In genomic region chr20:36802326-36803223, GRCh38 we compare ENCODE assay signal across 13 cellular contexts. TPM values are rescaled to one million over a fixed set of nuclear protein-coding genes. Genes with fewer than 3 reads are reported as not detected.
DNase-seq lines count a peak whose midpoint lies in the region; ATAC-seq and TF ChIP-seq lines count a peak whose summit lies in the region.
"Had no signal": no experiment of that assay in that cellular context is flagged by ENCODE, and none has a peak within 500 bp of the region (broad histone marks: within the 10 kb centered on the region; RNA-seq: fewer than 3 reads in every experiment).

No MANE protein-coding gene starts in this region.

- BruUV-seq in A673 (replicated peaks; lab: Mats Ljungman, UMichigan), result no TSS peak
- no TSS peak for BruUV-seq in HCT116 (replicated peaks; lab: Mats Ljungman, UMichigan)

- 93% methylated on average over 5 of the region's 14 CpGs; no CpG with 5 or more reads in 1 of the 2 donors for WGBS in gastroesophageal sphincter (ENCODE audit: low coverage in 1 of 2), 2 donors

- H3K4me1 ChIP-seq in A673 (ENCODE audit: insufficient read depth, low read length, poor library complexity, severe bottlenecking) (no peaks in the 10 kb centered on the region), HCT116 (ENCODE audit: control insufficient read depth in 1 of 2, insufficient read depth in 2 of 2, low read length in 2 of 2) (no peaks in the 10 kb centered on the region), ascending aorta (no peaks in the 10 kb centered on the region), gastroesophageal sphincter (no peaks in the 10 kb centered on the region)
- H3K4me1 ChIP-seq: right atrium auricular region had no signal

- DNase-seq in A673 (ENCODE audit: low spot score) (peak; percentile 59), HCT116 (ENCODE audit: low read depth, low spot score) (no peak), ascending aorta (ENCODE audit: low spot score in 2 of 2) (no peak), fibroblast of the conjunctiva (ENCODE audit: low read depth) (peak; percentile 26), middle frontal gyrus (ENCODE audit: extremely low spot score, low spot score) (no peak), LoVo (ENCODE audit: low spot score) (no peak)
- DNase-seq: activated naive CD8-positive, alpha-beta T cell treated with anti-CD3 and anti-CD28 coated beads, Interleukin-2, amount 50 U/mL, for 24 hours; H9 had no signal

- TF ChIP-seq POLR2A in HCT116 (IDR thresholded peaks at IDR 0.05; ENCODE audit: borderline replicate concordance, extremely low read depth, insufficient read depth, insufficient read length), result no peak
- no peak for TF ChIP-seq POLR2A in gastroesophageal sphincter (IDR thresholded peaks at IDR 0.05)

- H3K4me2 ChIP-seq in HCT116 (ENCODE audit: low read length), result no peak overlapping the region
- H3K4me2 ChIP-seq: BLaER1 treated with 17β-estradiol and CSF1 and Interleukin-3, amounts not matched to agents 10 nM and 100 nM had no signal

- CTCF ChIA-PET in A673 (lab: Charles Lee), result interaction anchor here (0.6 to 0.7 kb wide), 2 partner anchors 39 to 61 kb away, joined by 3 read pairs; a partner anchor contains a TSS
- CTCF ChIA-PET in HCT116 (lab: Charles Lee), result interaction anchor here (1.5 kb wide), 1 partner anchor 29 kb away, joined by 4 read pairs; the partner anchor contains the start of gene DSN1

- H3K9me3 ChIP-seq in A673 (ENCODE audit: low read depth, low read length, poor library complexity, severe bottlenecking) (no peaks in the 10 kb centered on the region), HCT116 (ENCODE audit: control insufficient read depth in 1 of 2, insufficient read depth in 1 of 2, low read depth in 1 of 2, low read length in 2 of 2) (no peaks in the 10 kb centered on the region), ascending aorta (no peaks in the 10 kb centered on the region), gastroesophageal sphincter (no peaks in the 10 kb centered on the region)
- H3K9me3 ChIP-seq: BLaER1 treated with 17β-estradiol and CSF1 and Interleukin-3, amounts not matched to agents 10 nM and 100 nM; right atrium auricular region had no signal

- TF ChIP-seq CTCF in A673 (conservative IDR thresholded peaks at IDR 0.05; ENCODE audit: low read depth, low read length), result no peak
- no peak for TF ChIP-seq CTCF in HCT116 (IDR thresholded peaks at IDR 0.05 in 2 of 3, conservative IDR thresholded peaks at IDR 0.05 in 1 of 3; ENCODE audit: borderline replicate concordance in 1 of 3, insufficient read depth in 1 of 3, low read depth in 2 of 3, low read length in 2 of 3)
- TF ChIP-seq CTCF in ascending aorta (IDR thresholded peaks at IDR 0.05), result peak in 1 of 3 experiments; percentile 58
- TF ChIP-seq CTCF in gastroesophageal sphincter (IDR thresholded peaks at IDR 0.05), result peak in 1 of 4 experiments; percentile 32

- H3K9ac ChIP-seq in HCT116 (ENCODE audit: low read length), result no peak overlapping the region
- H3K9ac ChIP-seq: BLaER1 treated with 17β-estradiol and CSF1 and Interleukin-3, amounts not matched to agents 10 nM and 100 nM had no signal

- H3K4me3 ChIP-seq in A673 (ENCODE audit: low read depth, low read length, poor library complexity, severe bottlenecking) (no peak overlapping the region), HCT116 (replicated peaks in 1 of 2; ENCODE audit: low read depth in 1 of 2, low read length in 2 of 2) (no peak overlapping the region), ascending aorta (no peak overlapping the region), gastroesophageal sphincter (no peak overlapping the region)
- H3K4me3 ChIP-seq: BLaER1 treated with 17β-estradiol and CSF1 and Interleukin-3, amounts not matched to agents 10 nM and 100 nM; right atrium auricular region had no signal

- H4K20me1 ChIP-seq in HCT116 (ENCODE audit: insufficient read depth), result no peaks in the 10 kb centered on the region

- intact Hi-C loops in A673 (cut with micrococcal nuclease; ENCODE audit: unreplicated experiment) (no loop called here), HCT116 (cut with micrococcal nuclease) (no loop called here), ascending aorta (cut with DNase I) (loop anchor here (5.0 kb wide), 1 partner anchor 60 kb away; a partner anchor contains a TSS)

- H3K9me2 ChIP-seq in HCT116 (ENCODE audit: insufficient read depth), result no peaks in the 10 kb centered on the region

- no peak overlapping the region for H2AFZ ChIP-seq in HCT116 (ENCODE audit: low read depth, low read length, poor library complexity, severe bottlenecking)

- no peak overlapping the region for H3K27ac ChIP-seq in A673 (ENCODE audit: low read depth, low read length, poor library complexity, severe bottlenecking)
- no peak overlapping the region for H3K27ac ChIP-seq in HCT116 (ENCODE audit: low read depth, low read length)
- H3K27ac ChIP-seq in ascending aorta, result peak overlapping the region; percentile 58 to 75
- H3K27ac ChIP-seq in gastroesophageal sphincter, result peak overlapping the region in 1 of 4 donors; percentile 25
- H3K27ac ChIP-seq: BLaER1 treated with 17β-estradiol and CSF1 and Interleukin-3, amounts not matched to agents 10 nM and 100 nM; right atrium auricular region had no signal

- TF ChIP-seq EP300 in gastroesophageal sphincter (IDR thresholded peaks at IDR 0.05), result no peak

- ATAC-seq in HCT116, result peak; percentile 63
- no peak for ATAC-seq in gastroesophageal sphincter
- no peak for ATAC-seq in GM18868 (IDR thresholded peaks at IDR 0.05; ENCODE audit: unreplicated experiment)
- ATAC-seq: activated naive CD8-positive, alpha-beta T cell treated with anti-CD3 and anti-CD28 coated beads, Interleukin-2, amount 50 U/mL, for 24 hours; Panc1 had no signal

- POLR2A ChIA-PET in A673 (lab: Charles Lee; ENCODE audit: low non-redundant PET), result no interaction called here
- POLR2A ChIA-PET in HCT116 (lab: Charles Lee), result no interaction called here

- no peaks in the 10 kb centered on the region for H3K27me3 ChIP-seq in A673 (replicated peaks; ENCODE audit: insufficient read depth, low read depth, low read length, poor library complexity)
- H3K27me3 ChIP-seq in HCT116 (ENCODE audit: insufficient read depth, low read length), result no peaks in the 10 kb centered on the region
- H3K27me3 ChIP-seq in ascending aorta, result no peaks in the 10 kb centered on the region
- H3K27me3 ChIP-seq in gastroesophageal sphincter, result no peaks in the 10 kb centered on the region
- H3K27me3 ChIP-seq: BLaER1 treated with 17β-estradiol and CSF1 and Interleukin-3, amounts not matched to agents 10 nM and 100 nM; right atrium auricular region had no signal

- peaks cover 86% of the 10 kb centered on the region for H3K36me3 ChIP-seq in A673 (ENCODE audit: insufficient read depth, low read length, poor library complexity, severe bottlenecking)
- peaks cover 18 to 22% of the 10 kb centered on the region in 2 experiments for H3K36me3 ChIP-seq in HCT116 (ENCODE audit: control insufficient read depth in 1 of 2, insufficient read depth in 2 of 2, low read length in 2 of 2)
- H3K36me3 ChIP-seq in ascending aorta, result peaks cover 69 to 92% of the 10 kb centered on the region in 2 donors
- H3K36me3 ChIP-seq in gastroesophageal sphincter, result peaks cover 0 to 100% of the 10 kb centered on the region in 2 donors

- TF ChIP-seq RAD21 in HCT116 (IDR thresholded peaks at IDR 0.05; ENCODE audit: low read depth), result no peak

- H3K79me2 ChIP-seq in HCT116 (ENCODE audit: insufficient read depth, low read length), result no peaks in the 10 kb centered on the region

- RAD21 ChIA-PET in HCT116 (lab: Charles Lee; ENCODE audit: low non-redundant PET in 1 of 2, low total read pairs in 2 of 2, uncharacterized antibody in 2 of 2, unreplicated experiment in 2 of 2), result no interaction called here

TF ChIP-seq in HCT116, 20 proteins besides CTCF, POLR2A, EP300 and RAD21:
- TF ChIP-seq TCF7L2 (IDR thresholded peaks at IDR 0.05; ENCODE audit: borderline replicate concordance, extremely low read depth, insufficient read depth, insufficient read length) (no peak), EZH2phosphoT487 (IDR thresholded peaks at IDR 0.05; ENCODE audit: borderline replicate concordance) (no peak), ZBTB33 (IDR thresholded peaks at IDR 0.05; ENCODE audit: extremely low read depth, insufficient replicate concordance, low read length) (no peak), SP1 (IDR thresholded peaks at IDR 0.05; ENCODE audit: low read depth) (no peak), SIN3A (IDR thresholded peaks at IDR 0.05; ENCODE audit: low read depth) (no peak), FOSL1 (IDR thresholded peaks at IDR 0.05; ENCODE audit: low read depth) (no peak), JUND (IDR thresholded peaks at IDR 0.05) (no peak), CEBPB (IDR thresholded peaks at IDR 0.05; ENCODE audit: low read depth) (no peak), ZNF274 (IDR thresholded peaks at IDR 0.05; ENCODE audit: low read depth, low read length) (no peak), YY1 (IDR thresholded peaks at IDR 0.05; ENCODE audit: extremely low read depth, insufficient replicate concordance, low read depth, low read length) (no peak), ATF3 (IDR thresholded peaks at IDR 0.05) (no peak), SRF (IDR thresholded peaks at IDR 0.05; ENCODE audit: low read depth) (no peak)

RNA-seq across cellular contexts. Expression of gene DSN1, which starts 29.0 kb away (rescaled TPM):
- total RNA-seq in A673 (2021) (40.8 and 42.4 TPM in 2 replicates), HCT116 (2021; ENCODE audit: unreplicated experiment) (27.9 TPM), ascending aorta (26.9 TPM), gastroesophageal sphincter (1 to 10 TPM; 5.1 to 8.1 (median 6.0) TPM)
- 13.2 and 16.9 TPM in 2 replicates for polyA plus RNA-seq in HCT116 (2012)

RNA-seq across cellular contexts. Expression of gene NDRG3, which starts 56.7 kb away (rescaled TPM):
- total RNA-seq in A673 (2021), result 17.6 and 23.2 TPM in 2 replicates
- 29.3 TPM for total RNA-seq in HCT116 (2021; ENCODE audit: unreplicated experiment)
- polyA plus RNA-seq in HCT116 (2012), result 19.0 and 22.9 TPM in 2 replicates
- 36.9 TPM for total RNA-seq in ascending aorta
- total RNA-seq in gastroesophageal sphincter, result 10 to 100 TPM; 13.3 to 37.1 (median 26.0) TPM

Comparison
In these comparisons a context has a peak if more than half of its experiments do, and no peak if none do; other contexts are left out.
1. DNase-seq: peak in A673 (single experiment) and fibroblast of the conjunctiva (single experiment); none in HCT116 (single experiment), ascending aorta (0 of 2), middle frontal gyrus (single experiment) and LoVo (single experiment).
2. H3K27ac ChIP-seq: peak in ascending aorta (2 of 2); none in A673 (single experiment) and HCT116 (single experiment).